ENCODE assay signal across 8 cellular contexts in the genomic region with DNA sequence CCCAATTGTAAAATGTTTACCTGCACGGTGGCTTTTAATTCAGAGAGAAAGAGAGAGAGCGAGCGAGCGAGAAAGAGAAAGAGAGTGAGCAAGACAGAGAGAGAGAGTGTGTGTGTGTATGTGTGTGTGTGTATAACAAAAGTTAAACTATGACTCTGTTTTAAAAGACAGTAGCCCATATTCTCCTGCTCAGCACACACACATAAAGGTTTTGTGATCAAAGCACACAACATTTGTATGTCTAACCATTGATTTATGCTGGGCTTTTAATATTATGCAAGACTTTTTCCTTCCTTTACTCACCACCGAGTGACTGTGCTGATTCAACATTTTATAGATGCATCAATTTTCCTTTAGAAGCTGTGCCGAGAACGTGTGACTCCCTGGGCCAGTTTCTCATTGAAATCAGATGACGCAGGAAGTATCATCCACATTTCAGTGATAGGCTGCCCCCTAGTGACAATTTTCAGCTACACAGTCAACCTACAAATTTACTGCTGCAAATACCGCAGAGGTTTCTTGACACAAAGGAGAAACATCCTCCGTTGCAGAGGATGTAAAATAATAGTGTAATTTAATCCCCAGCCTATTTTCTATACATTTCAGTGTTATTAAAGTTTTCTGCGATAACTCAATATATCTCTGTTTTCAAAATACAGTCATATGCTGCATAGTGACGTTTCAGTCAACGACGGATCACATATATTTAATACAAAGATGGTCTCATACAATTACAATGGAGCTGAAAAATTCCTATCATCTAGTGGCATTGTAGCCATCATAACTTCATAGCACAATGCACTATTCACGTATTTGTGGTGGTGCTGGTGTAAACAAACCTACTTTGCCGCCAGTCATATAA.
DNase-seq lines count a peak whose midpoint lies in the region; ATAC-seq and TF ChIP-seq lines count a peak whose summit lies in the region.

No MANE protein-coding gene starts in this region.

- no peaks in the 10 kb centered on the region for H3K27me3 ChIP-seq in foreskin keratinocyte
- no peaks in the 10 kb centered on the region for H3K27me3 ChIP-seq in thyroid gland

- intact Hi-C loops in thyroid gland (cut with DNase I): loop anchor here (10.0 kb wide), 1 partner anchor 740 kb away; no protein-coding TSS in a partner anchor

- 46 to 48% methylated on average over 16 of the region's 16 CpGs for WGBS in thyroid gland, 2 donors

- DNase-seq in GDM1 (lab: John Stamatoyannopoulos, UW) (peak; percentile 56), H4 (ENCODE audit: low spot score) (peak; percentile 74), RWPE1 (ENCODE audit: low spot score) (peak; percentile 66), foreskin keratinocyte (peak; percentile 79 to 91), omental fat pad (ENCODE audit: low spot score) (peak; percentile 29), thyroid gland (peak; percentile 59 to 61)
- peak; percentile 38 for DNase-seq in activated T-helper 9 cell treated with anti-CD3 and anti-CD28 coated beads, Interleukin-2, amount 50 U/mL, for 16 hours (ENCODE audit: low read depth)

- no peaks in the 10 kb centered on the region for H3K9me3 ChIP-seq in thyroid gland

- ATAC-seq in foreskin keratinocyte: peak; percentile 95
- ATAC-seq in omental fat pad (ENCODE audit: low FRiP score): peak; percentile 88

- H3K4me1 ChIP-seq in foreskin keratinocyte (no peaks in the 10 kb centered on the region), thyroid gland (peaks cover 0 to 4% of the 10 kb centered on the region in 2 donors)

- H3K4me3 ChIP-seq in thyroid gland (replicated peaks in 1 of 3): no peak overlapping the region

- H3K27ac ChIP-seq in RWPE1: no peak overlapping the region
- peak overlapping the region; percentile 2 for H3K27ac ChIP-seq in foreskin keratinocyte
- H3K27ac ChIP-seq in thyroid gland: peak overlapping the region; percentile 48 to 71 (median 67)

- TF ChIP-seq CTCF in LNCAP (IDR thresholded peaks at IDR 0.05) (peak; percentile 76), RWPE1 (conservative IDR thresholded peaks at IDR 0.05; ENCODE audit: low read depth) (peak; percentile 85), foreskin keratinocyte (conservative IDR thresholded peaks at IDR 0.05) (peak; percentile 97), omental fat pad (IDR thresholded peaks at IDR 0.05) (peak in 2 of 3 donors; percentile 42 to 83), thyroid gland (IDR thresholded peaks at IDR 0.05) (peak; percentile 50 to 91 (median 84))

- no peaks in the 10 kb centered on the region for H3K36me3 ChIP-seq in thyroid gland

- POLR2A ChIA-PET in RWPE1 (lab: Yijun Ruan, JAX; ENCODE audit: low non-redundant PET): no interaction called here

- TF ChIP-seq POLR2A in thyroid gland (IDR thresholded peaks at IDR 0.05): no peak

- CTCF ChIA-PET in RWPE1 (lab: Yijun Ruan, JAX): interaction anchor here (0.5 to 3.8 kb wide), 17 partner anchors 9 to 699 kb away, joined by 3 to 23 read pairs (median 3); no protein-coding TSS in a partner anchor

Comparison
In these comparisons a context has a peak if more than half of its experiments do, and no peak if none do; other contexts are left out.
1. DNase-seq: peak in every context shown above with its lines; median percentile 85 in foreskin keratinocyte; 74 in H4; 66 in RWPE1; 60 in thyroid gland; 56 in GDM1; 38 in activated T-helper 9 cell treated with anti-CD3 and anti-CD28 coated beads, Interleukin-2, amount 50 U/mL, for 16 hours; 29 in omental fat pad.